ENCODE assay signal across 8 cellular contexts in genomic region chr17:50541916-50542688, GRCh38. TPM values are rescaled to one million over a fixed set of nuclear protein-coding genes. Genes with fewer than 3 reads are reported as not detected.
DNase-seq lines count a peak whose midpoint lies in the region; ATAC-seq, FAIRE-seq and TF ChIP-seq lines count a peak whose summit lies in the region.

No MANE protein-coding gene starts in this region.

- TSS peak; percentile 73 for BruUV-seq in Calu3 (replicated peaks; lab: Mats Ljungman, UMichigan)
- no TSS peak for BruUV-seq in OCI-LY7 (replicated peaks; lab: Mats Ljungman, UMichigan)

- intact Hi-C loops in Calu3 (cut with micrococcal nuclease; ENCODE audit: unreplicated experiment), result loop anchor here (2.0 to 10.0 kb wide), 2 partner anchors 59 to 413 kb away; no protein-coding TSS in a partner anchor
- intact Hi-C loops in OCI-LY7 (cut with micrococcal nuclease; ENCODE audit: unreplicated experiment), result loop anchor here (2.0 to 10.0 kb wide), 2 partner anchors 63 to 223 kb away; partner anchors contain the start of genes ANKRD40CL and RSAD1

- peak overlapping the region; percentile 63 for H3K4me3 Mint-ChIP-seq in Calu3 (ENCODE audit: low read depth, unreplicated experiment)
- H3K4me3 Mint-ChIP-seq in activated T-cell treated with anti-CD3 and anti-CD28 coated beads, Interleukin-2, amount 50 U/mL, for 24 hours, result peak overlapping the region; percentile 78

- H3K79me2 ChIP-seq in OCI-LY7 (ENCODE audit: insufficient read depth, low read depth, low read length), result no peaks in the 10 kb centered on the region

- peak overlapping the region; percentile 84 for H3K4me2 ChIP-seq in OCI-LY7 (ENCODE audit: low read length)

- no peaks in the 10 kb centered on the region for H3K9me3 Mint-ChIP-seq in Calu3 (ENCODE audit: low read depth, unreplicated experiment)
- no peaks in the 10 kb centered on the region for H3K9me3 Mint-ChIP-seq in activated T-cell treated with anti-CD3 and anti-CD28 coated beads, Interleukin-2, amount 50 U/mL, for 24 hours

- H2AFZ ChIP-seq in OCI-LY7 (ENCODE audit: low read length), result peak overlapping the region; percentile 89

- H3K27ac ChIP-seq in OCI-LY7 (ENCODE audit: low read depth, low read length, poor library complexity, severe bottlenecking), result no peak overlapping the region
- H3K27ac ChIP-seq in muscle layer of duodenum (ENCODE audit: low read length), result peak overlapping the region; percentile 53

- no peaks in the 10 kb centered on the region for H4K20me1 ChIP-seq in OCI-LY7 (ENCODE audit: insufficient read depth, low read length)

- H3K4me1 ChIP-seq in OCI-LY7 (ENCODE audit: insufficient read depth, low read length, poor library complexity, severe bottlenecking) (peaks cover 13% of the 10 kb centered on the region), muscle layer of duodenum (ENCODE audit: control insufficient read depth in 1 of 2, insufficient read depth in 2 of 2, low read length in 2 of 2) (peaks cover 7 to 20% of the 10 kb centered on the region in 2 donors)

- peaks cover 50% of the 10 kb centered on the region for H3K4me1 Mint-ChIP-seq in Calu3 (ENCODE audit: low read depth, unreplicated experiment)
- H3K4me1 Mint-ChIP-seq in activated T-cell treated with anti-CD3 and anti-CD28 coated beads, Interleukin-2, amount 50 U/mL, for 24 hours (ENCODE audit: low read depth), result peaks cover 17% of the 10 kb centered on the region

- CTCF ChIA-PET in Calu3 (lab: Charles Lee) (interaction anchor here (0.6 to 2.4 kb wide), 12 partner anchors 49 to 372 kb away, joined by 3 to 9 read pairs (median 5); partner anchors contain the start of genes LRRC59 and LUC7L3), OCI-LY7 (lab: Charles Lee; ENCODE audit: unreplicated experiment) (no interaction called here)

- POLR2A ChIA-PET in OCI-LY7 (lab: Charles Lee), result interaction anchor here (0.5 to 0.8 kb wide), 4 partner anchors 14 to 75 kb away, joined by 3 read pairs; no protein-coding TSS in a partner anchor

- H3K4me3 ChIP-seq in OCI-LY7 (ENCODE audit: low read depth, low read length, poor library complexity, severe bottlenecking), result peak overlapping the region; percentile 67
- peak overlapping the region; percentile 68 to 69 for H3K4me3 ChIP-seq in muscle layer of duodenum (ENCODE audit: low read depth in 1 of 2, low read length in 2 of 2)

- H3K9me3 ChIP-seq in OCI-LY7 (ENCODE audit: low read length), result no peaks in the 10 kb centered on the region
- no peaks in the 10 kb centered on the region for H3K9me3 ChIP-seq in muscle layer of duodenum (ENCODE audit: control insufficient read depth in 1 of 2, low read length in 2 of 2)

- DNase-seq in Calu3 (peak; percentile 97), HTR-8/SVneo (ENCODE audit: insufficient read length, low spot score) (peak; percentile 97), OCI-LY7 (ENCODE audit: low spot score) (peak; percentile 82)
- peak; percentile 94 for DNase-seq in activated T-cell treated with anti-CD3 and anti-CD28 coated beads, Interleukin-2, amount 50 U/mL, for 24 hours
- peak; percentile 62 for DNase-seq in stimulated activated CD8-positive, alpha-beta memory T cell treated with anti-CD3 and anti-CD28 coated beads, Interleukin-7, amount 100 ng/mL, for 24 hours (ENCODE audit: low read depth)

- FAIRE-seq in HTR-8/SVneo (lab: Jason Lieb, UNC), result peak; percentile 95

- ATAC-seq in GM21367 (IDR thresholded peaks at IDR 0.05; ENCODE audit: unreplicated experiment) (peak; percentile 56), esophagus mucosa (peak; percentile 67)

- TF ChIP-seq CTCF in Calu3 (IDR thresholded peaks at IDR 0.05; ENCODE audit: unreplicated experiment) (peak; percentile 7), OCI-LY7 (conservative IDR thresholded peaks at IDR 0.05; ENCODE audit: low read length) (peak; percentile 70)

- H3K27ac Mint-ChIP-seq in Calu3 (ENCODE audit: unreplicated experiment), result peak overlapping the region; percentile 90
- H3K27ac Mint-ChIP-seq in activated T-cell treated with anti-CD3 and anti-CD28 coated beads, Interleukin-2, amount 50 U/mL, for 24 hours, result no peak overlapping the region

- no peaks in the 10 kb centered on the region for H3K27me3 ChIP-seq in muscle layer of duodenum (ENCODE audit: low read depth, low read length)

- H3K36me3 Mint-ChIP-seq in Calu3 (ENCODE audit: insufficient read depth, unreplicated experiment), result peaks cover 51% of the 10 kb centered on the region
- no peaks in the 10 kb centered on the region for H3K36me3 Mint-ChIP-seq in activated T-cell treated with anti-CD3 and anti-CD28 coated beads, Interleukin-2, amount 50 U/mL, for 24 hours (ENCODE audit: low read depth)

- H3K36me3 ChIP-seq in OCI-LY7 (ENCODE audit: insufficient read depth, low read length), result no peaks in the 10 kb centered on the region
- H3K36me3 ChIP-seq in muscle layer of duodenum (ENCODE audit: control insufficient read depth in 1 of 2, insufficient read depth in 2 of 2, low read length in 2 of 2), result no peaks in the 10 kb centered on the region

- H3K9me2 ChIP-seq in OCI-LY7 (ENCODE audit: insufficient read depth, low read length), result no peaks in the 10 kb centered on the region

- no peaks in the 10 kb centered on the region for H3K27me3 Mint-ChIP-seq in Calu3 (ENCODE audit: unreplicated experiment)
- H3K27me3 Mint-ChIP-seq in activated T-cell treated with anti-CD3 and anti-CD28 coated beads, Interleukin-2, amount 50 U/mL, for 24 hours, result peaks cover 13% of the 10 kb centered on the region

RNA-seq across cellular contexts. Expression of gene SPATA20, which starts 4.9 kb away (rescaled TPM):
- total RNA-seq in Calu3 (2022), result 33.2 and 47.8 TPM in 2 replicates
- 4.5 and 8.3 TPM in 2 replicates for total RNA-seq in OCI-LY7 (2014; rRNA removed; shearing (Covaris generic))
- 7.9 and 11.5 TPM in 2 replicates for total RNA-seq in OCI-LY7 (2022)
- 16.8 TPM for total RNA-seq in esophagus mucosa

RNA-seq across cellular contexts. Expression of gene EPN3, which starts 9.6 kb away (rescaled TPM):
- total RNA-seq in Calu3 (2022), result 41.9 and 45.1 TPM in 2 replicates
- total RNA-seq in OCI-LY7 (2014; rRNA removed; shearing (Covaris generic)), result 0.28 TPM in 1 of 2 replicates, not detected in the other
- total RNA-seq in OCI-LY7 (2022), result 0.11 TPM in 1 of 2 replicates, not detected in the other
- 38.5 TPM for total RNA-seq in esophagus mucosa

RNA-seq across cellular contexts. Expression of gene CACNA1G, which starts 18.4 kb away (rescaled TPM):
- total RNA-seq in Calu3 (2022) (not detected in 2 replicates), OCI-LY7 (2022) (not detected in 2 replicates), esophagus mucosa (0.08 TPM)
- not detected in 2 replicates for total RNA-seq in OCI-LY7 (2014; rRNA removed; shearing (Covaris generic))

RNA-seq across cellular contexts. Expression of gene MYCBPAP, which starts 33.9 kb away (rescaled TPM):
- 0.52 and 1.0 TPM in 2 replicates for total RNA-seq in Calu3 (2022)
- 3.0 and 5.0 TPM in 2 replicates for total RNA-seq in OCI-LY7 (2014; rRNA removed; shearing (Covaris generic))
- 6.8 and 7.8 TPM in 2 replicates for total RNA-seq in OCI-LY7 (2022)
- total RNA-seq in esophagus mucosa, result 0.40 TPM

Comparison
In these comparisons a context has a peak if more than half of its experiments do, and no peak if none do; other contexts are left out.
1. RNA of gene EPN3, which starts 9.6 kb away (total RNA-seq): 41.9 to 45.1 TPM in Calu3 and 38.5 TPM in esophagus mucosa (single experiment); 0.11 to 0.28 TPM in OCI-LY7; every median in the first group is over 10 times any median in the second.
2. Peak in every context shown above with its lines, with median percentiles within 50 percentile points of each other: DNase-seq.